ENCODE assay signal across 21 cellular contexts in genomic region chr15:40240619-40241304, GRCh38. TPM values are rescaled to one million over a fixed set of nuclear protein-coding genes. Genes with fewer than 3 reads are reported as not detected.
DNase-seq lines count a peak whose midpoint lies in the region; ATAC-seq, FAIRE-seq and TF ChIP-seq lines count a peak whose summit lies in the region.
"Had no signal": no experiment of that assay in that cellular context is flagged by ENCODE, and none has a peak within 500 bp of the region (broad histone marks: within the 10 kb centered on the region; RNA-seq: fewer than 3 reads in every experiment).

No MANE protein-coding gene starts in this region.

- H3K9me3 Mint-ChIP-seq in MCF 10A (ENCODE audit: unreplicated experiment): no peaks in the 10 kb centered on the region
- H3K9me3 Mint-ChIP-seq in naive thymus-derived CD8-positive, alpha-beta T cell: no peaks in the 10 kb centered on the region
- H3K9me3 Mint-ChIP-seq: activated CD4-positive, alpha-beta T cell treated with anti-CD3 and anti-CD28 coated beads, Interleukin-2, amount 10 ng/mL, durations not matched to agents 24 days and 14 days; activated naive CD4-positive, alpha-beta T cell treated with anti-CD3 and anti-CD28 coated beads, Interleukin-2, amount 10 ng/mL, durations not matched to agents 7 days and 5 days; natural killer cell treated with Interleukin-12 subunit alpha and Interleukin-12 subunit beta and Interleukin-15 and Interleukin-18, amount 100 ng/mL, for 72 hours had no signal

- peaks cover 0 to 33% (median 11%) of the 10 kb centered on the region in 7 donors for H3K27me3 ChIP-seq in spleen (replicated peaks in 1 of 7)

- H3K36me3 ChIP-seq in spleen: no peaks in the 10 kb centered on the region
- H3K36me3 ChIP-seq: colonic mucosa, esophagus muscularis mucosa had no signal

- peak overlapping the region; percentile 73 for H3K4me3 Mint-ChIP-seq in MCF 10A (ENCODE audit: unreplicated experiment)
- H3K4me3 Mint-ChIP-seq in naive thymus-derived CD8-positive, alpha-beta T cell: no peak overlapping the region
- H3K4me3 Mint-ChIP-seq: activated CD4-positive, alpha-beta T cell treated with anti-CD3 and anti-CD28 coated beads, Interleukin-2, amount 10 ng/mL, durations not matched to agents 24 days and 14 days; activated naive CD4-positive, alpha-beta T cell treated with anti-CD3 and anti-CD28 coated beads, Interleukin-2, amount 10 ng/mL, durations not matched to agents 7 days and 5 days; natural killer cell treated with Interleukin-12 subunit alpha and Interleukin-12 subunit beta and Interleukin-15 and Interleukin-18, amount 100 ng/mL, for 72 hours had no signal

- no peak for TF ChIP-seq POLR2A in spleen (IDR thresholded peaks at IDR 0.05)

- peak; percentile 22 for DNase-seq in GM20000 (ENCODE audit: low spot score)
- DNase-seq in MCF 10A (ENCODE audit: unreplicated experiment): peak; percentile 66
- DNase-seq in hepatic stellate cell (ENCODE audit: low spot score): peak; percentile 19
- DNase-seq in spleen: peak; percentile 58
- no peak for DNase-seq in naive thymus-derived CD8-positive, alpha-beta T cell
- no peak for DNase-seq in UCSD-AML1 (lab: John Stamatoyannopoulos, UW; ENCODE audit: unreplicated experiment)
- no peak for DNase-seq in RCC 7860 (ENCODE audit: low spot score)
- DNase-seq in 8988T: no peak
- DNase-seq: activated CD4-positive, alpha-beta T cell treated with anti-CD3 and anti-CD28 coated beads, Interleukin-2, amount 10 ng/mL, durations not matched to agents 24 days and 14 days; activated naive CD4-positive, alpha-beta T cell treated with anti-CD3 and anti-CD28 coated beads, Interleukin-2, amount 10 ng/mL, durations not matched to agents 7 days and 5 days; Caco-2; colonic mucosa; GOT3; NCI-H1092; NCI-H82; stimulated activated CD4-positive, alpha-beta T cell treated with anti-CD3 and anti-CD28 coated beads, Interleukin-15, amount 100 ng/mL, for 24 hours; stimulated activated naive CD4-positive, alpha-beta T cell treated with Interleukin-2 at 50 U/mL for 16 hours had no signal

- H3K4me3 ChIP-seq in spleen: no peak overlapping the region
- H3K4me3 ChIP-seq: colonic mucosa, esophagus muscularis mucosa, K562, lung had no signal

- no peaks in the 10 kb centered on the region for H3K9me3 ChIP-seq in spleen
- H3K9me3 ChIP-seq: Caco-2, colonic mucosa, esophagus muscularis mucosa had no signal

- CTCF ChIA-PET in MCF 10A (lab: Yijun Ruan, JAX): interaction anchor here (0.6 to 8.8 kb wide), 12 partner anchors 9 to 393 kb away, joined by 3 to 127 read pairs (median 3); no protein-coding TSS in a partner anchor

- H3K27me3 Mint-ChIP-seq in MCF 10A (ENCODE audit: insufficient read depth, unreplicated experiment): no peaks in the 10 kb centered on the region
- H3K27me3 Mint-ChIP-seq in naive thymus-derived CD8-positive, alpha-beta T cell: peaks cover 11 to 43% (median 16%) of the 10 kb centered on the region in 5 donors

- no peak for ATAC-seq in naive thymus-derived CD8-positive, alpha-beta T cell
- ATAC-seq: K562; natural killer cell treated with Interleukin-12 subunit alpha and Interleukin-12 subunit beta and Interleukin-15 and Interleukin-18, amount 100 ng/mL, for 72 hours had no signal

- intact Hi-C loops in MCF 10A (cut with micrococcal nuclease): loop anchor here (1.0 kb wide), 1 partner anchor 34 kb away; no protein-coding TSS in a partner anchor
- intact Hi-C loops in spleen (cut with DNase I; ENCODE audit: low total_unique reads): no loop called here

- FAIRE-seq in RCC 7860 (lab: Jason Lieb, UNC): no peak
- FAIRE-seq: K562 had no signal

- peak overlapping the region; percentile 67 for H3K27ac Mint-ChIP-seq in MCF 10A (ENCODE audit: low read depth, unreplicated experiment)
- H3K27ac Mint-ChIP-seq in naive thymus-derived CD8-positive, alpha-beta T cell: no peak overlapping the region
- H3K27ac Mint-ChIP-seq: activated CD4-positive, alpha-beta T cell treated with anti-CD3 and anti-CD28 coated beads, Interleukin-2, amount 10 ng/mL, durations not matched to agents 24 days and 14 days; activated naive CD4-positive, alpha-beta T cell treated with anti-CD3 and anti-CD28 coated beads, Interleukin-2, amount 10 ng/mL, durations not matched to agents 7 days and 5 days; natural killer cell treated with Interleukin-12 subunit alpha and Interleukin-12 subunit beta and Interleukin-15 and Interleukin-18, amount 100 ng/mL, for 72 hours had no signal

- TF ChIP-seq CTCF in GM20000 (IDR thresholded peaks at IDR 0.05; ENCODE audit: extremely low read depth, missing control alignments): no peak
- no peak for TF ChIP-seq CTCF in MCF 10A (IDR thresholded peaks at IDR 0.05; ENCODE audit: unreplicated experiment)
- no peak for TF ChIP-seq CTCF in spleen (IDR thresholded peaks at IDR 0.05 in 8 of 11, conservative IDR thresholded peaks at IDR 0.05 in 3 of 11)

- 89 to 93% (median 92%) methylated on average over 9 to 14 of the region's 14 CpGs for WGBS in spleen, 5 donors

- H3K36me3 Mint-ChIP-seq in MCF 10A (ENCODE audit: insufficient read depth, unreplicated experiment): peaks cover 12% of the 10 kb centered on the region
- H3K36me3 Mint-ChIP-seq in naive thymus-derived CD8-positive, alpha-beta T cell: peaks cover 0 to 2% (median 0%) of the 10 kb centered on the region in 3 donors
- H3K36me3 Mint-ChIP-seq: activated naive CD4-positive, alpha-beta T cell treated with anti-CD3 and anti-CD28 coated beads, Interleukin-2, amount 10 ng/mL, durations not matched to agents 7 days and 5 days; natural killer cell treated with Interleukin-12 subunit alpha and Interleukin-12 subunit beta and Interleukin-15 and Interleukin-18, amount 100 ng/mL, for 72 hours had no signal

- no TSS peak for BruUV-seq in MCF 10A (replicated peaks; lab: Mats Ljungman, UMichigan)

- peaks cover 0 to 19% (median 12%) of the 10 kb centered on the region in 6 donors for H3K4me1 ChIP-seq in spleen
- H3K4me1 ChIP-seq: colonic mucosa had no signal

- no peak overlapping the region for H3K27ac ChIP-seq in spleen
- H3K27ac ChIP-seq: colonic mucosa, esophagus muscularis mucosa had no signal

- peaks cover 37% of the 10 kb centered on the region for H3K4me1 Mint-ChIP-seq in MCF 10A (ENCODE audit: insufficient read depth, unreplicated experiment)
- H3K4me1 Mint-ChIP-seq in naive thymus-derived CD8-positive, alpha-beta T cell: peaks cover 0 to 15% (median 11%) of the 10 kb centered on the region in 4 donors

- POLR2A ChIA-PET in MCF 10A (lab: Yijun Ruan, JAX): interaction anchor here (0.5 to 4.0 kb wide), 19 partner anchors 9 to 536 kb away, joined by 3 to 42 read pairs (median 4); partner anchors contain the start of gene SRP14
- POLR2A ChIA-PET in naive thymus-derived CD8-positive, alpha-beta T cell (lab: Charles Lee): interaction anchor here (0.9 kb wide), 1 partner anchor 9 kb away, joined by 3 read pairs; no protein-coding TSS in a partner anchor

RNA-seq across cellular contexts. Expression of gene PAK6, which starts 1.9 kb away (rescaled TPM):
- total RNA-seq in MCF 10A (2022) (9.3 and 9.5 TPM in 2 replicates), spleen (1 to 10 TPM; 1.5 to 5.4 (median 2.0) TPM)
- polyA plus RNA-seq in spleen: under 1 TPM; 0.24 to 0.46 (median 0.38) TPM
- total RNA-seq in naive thymus-derived CD8-positive, alpha-beta T cell: not detected
- polyA plus RNA-seq in naive thymus-derived CD8-positive, alpha-beta T cell: 1 to 10 TPM in 1 of 3 donors, not detected in 2; 1.1 TPM

RNA-seq across cellular contexts. Expression of gene ANKRD63, which starts 42.1 kb away (rescaled TPM):
- total RNA-seq in MCF 10A (2022): not detected in 2 replicates
- total RNA-seq in spleen: not detected
- not detected for polyA plus RNA-seq in spleen
- total RNA-seq in naive thymus-derived CD8-positive, alpha-beta T cell: under 1 TPM in 1 of 2 experiments, not detected in 1; 0.31 TPM
- under 1 TPM in 1 of 3 donors, not detected in 2; 0.20 TPM for polyA plus RNA-seq in naive thymus-derived CD8-positive, alpha-beta T cell
- total RNA-seq: activated CD4-positive, alpha-beta T cell treated with anti-CD3 and anti-CD28 coated beads, Interleukin-2, amount 10 ng/mL, durations not matched to agents 24 days and 14 days; colonic mucosa; esophagus muscularis mucosa; lung; natural killer cell treated with Interleukin-12 subunit alpha and Interleukin-12 subunit beta and Interleukin-15 and Interleukin-18, amount 100 ng/mL, for 72 hours had no signal
- polyA plus RNA-seq: lung had no signal

Comparison
In these comparisons a context has a peak if more than half of its experiments do, and no peak if none do; other contexts are left out.
1. DNase-seq: peak in GM20000 (single experiment), MCF 10A (single experiment), hepatic stellate cell (single experiment) and spleen (single experiment); none in naive thymus-derived CD8-positive, alpha-beta T cell (0 of 10), UCSD-AML1 (single experiment), RCC 7860 (single experiment) and 8988T (single experiment).